ENCODE assay signal across 12 cellular contexts in the genomic region with DNA sequence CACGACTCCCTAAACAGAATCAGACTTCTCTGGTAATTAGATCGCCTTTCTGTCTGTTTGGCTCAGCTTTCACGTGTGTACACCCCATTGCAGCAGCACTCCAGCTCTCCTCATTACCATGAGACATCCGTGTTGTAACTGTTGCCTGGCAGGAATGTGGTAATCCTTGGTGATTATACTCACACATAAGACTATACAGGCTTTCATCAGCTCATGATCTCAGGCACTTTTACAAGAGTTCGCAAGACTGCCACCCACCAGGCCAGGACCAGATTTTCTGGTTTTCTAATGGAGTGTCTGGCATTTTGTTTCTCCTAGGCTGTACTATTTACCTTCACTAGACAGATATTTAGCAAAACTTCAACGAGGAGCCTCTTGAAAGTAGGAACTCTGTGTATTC. TPM values are rescaled to one million over a fixed set of nuclear protein-coding genes. Genes with fewer than 3 reads are reported as not detected.
DNase-seq lines count a peak whose midpoint lies in the region; ATAC-seq and TF ChIP-seq lines count a peak whose summit lies in the region.
"Had no signal": no experiment of that assay in that cellular context is flagged by ENCODE, and none has a peak within 500 bp of the region (broad histone marks: within the 10 kb centered on the region; RNA-seq: fewer than 3 reads in every experiment).

No MANE protein-coding gene starts in this region.

- no peak overlapping the region for H3K4me3 Mint-ChIP-seq in activated T-cell treated with anti-CD3 and anti-CD28 coated beads, Interleukin-2, amount 50 U/mL, for 72 hours
- H3K4me3 Mint-ChIP-seq: activated CD4-positive, alpha-beta T cell treated with anti-CD3 and anti-CD28 coated beads, Interleukin-2, amount 10 ng/mL, durations not matched to agents 24 days and 14 days had no signal

- H3K4me3 ChIP-seq in left ventricle myocardium inferior (no peak overlapping the region), lower leg skin (ENCODE audit: low read depth, poor library complexity, severe bottlenecking) (no peak overlapping the region)
- H3K4me3 ChIP-seq: adrenal gland, BLaER1 had no signal

- in situ Hi-C loops in G401 (cut with HindIII; ENCODE audit: low sequenced_read_pairs), result no loop called here

- no peaks in the 10 kb centered on the region for H3K27me3 Mint-ChIP-seq in activated T-cell treated with anti-CD3 and anti-CD28 coated beads, Interleukin-2, amount 50 U/mL, for 72 hours (ENCODE audit: low read depth)
- H3K27me3 Mint-ChIP-seq: activated CD4-positive, alpha-beta T cell treated with anti-CD3 and anti-CD28 coated beads, Interleukin-2, amount 10 ng/mL, durations not matched to agents 24 days and 14 days had no signal

- H3K27ac Mint-ChIP-seq in activated T-cell treated with anti-CD3 and anti-CD28 coated beads, Interleukin-2, amount 50 U/mL, for 72 hours, result no peak overlapping the region

- H3K4me1 ChIP-seq in left ventricle myocardium inferior, result peaks cover 57% of the 10 kb centered on the region
- H3K4me1 ChIP-seq: BLaER1 had no signal

- H3K9me3 ChIP-seq in left ventricle myocardium inferior (replicated peaks), result no peaks in the 10 kb centered on the region
- H3K9me3 ChIP-seq: adrenal gland, BLaER1 had no signal

- DNase-seq in left ventricle myocardium superior (no peak), left ventricle myocardium inferior (no peak), amniotic epithelial cell (ENCODE audit: low read depth) (peak; percentile 94), lower leg skin (ENCODE audit: low spot score in 2 of 2) (peak; percentile 75 to 87), SW480 (ENCODE audit: low spot score) (no peak), G401 (ENCODE audit: low spot score) (no peak)
- no peak for DNase-seq in activated T-cell treated with anti-CD3 and anti-CD28 coated beads, Interleukin-2, amount 50 U/mL, for 72 hours
- DNase-seq: activated CD4-positive, alpha-beta T cell treated with anti-CD3 and anti-CD28 coated beads, Interleukin-2, amount 10 ng/mL, durations not matched to agents 24 days and 14 days; adrenal gland; RPMI8226 had no signal

- no peaks in the 10 kb centered on the region for H3K9me3 Mint-ChIP-seq in activated T-cell treated with anti-CD3 and anti-CD28 coated beads, Interleukin-2, amount 50 U/mL, for 72 hours
- H3K9me3 Mint-ChIP-seq: activated CD4-positive, alpha-beta T cell treated with anti-CD3 and anti-CD28 coated beads, Interleukin-2, amount 10 ng/mL, durations not matched to agents 24 days and 14 days had no signal

- TF ChIP-seq CTCF in left ventricle myocardium inferior (IDR thresholded peaks at IDR 0.05; ENCODE audit: borderline replicate concordance), result no peak
- TF ChIP-seq CTCF in lower leg skin (IDR thresholded peaks at IDR 0.05), result no peak

- no peak for TF ChIP-seq POLR2A in lower leg skin (IDR thresholded peaks at IDR 0.05)

- H3K27me3 ChIP-seq in left ventricle myocardium inferior (ENCODE audit: low read depth), result no peaks in the 10 kb centered on the region
- H3K27me3 ChIP-seq: adrenal gland, BLaER1 had no signal

- 39 to 47% methylated on average over 6 of the region's 6 CpGs for WGBS in lower leg skin, 2 donors

- H3K27ac ChIP-seq in left ventricle myocardium inferior (replicated peaks), result no peak overlapping the region
- H3K27ac ChIP-seq: adrenal gland, BLaER1 had no signal

- no peaks in the 10 kb centered on the region for H3K36me3 ChIP-seq in left ventricle myocardium inferior
- H3K36me3 ChIP-seq: adrenal gland, BLaER1 had no signal

- H3K36me3 Mint-ChIP-seq in activated T-cell treated with anti-CD3 and anti-CD28 coated beads, Interleukin-2, amount 50 U/mL, for 72 hours (ENCODE audit: insufficient read depth in 2 of 2), result peaks cover 2 to 15% of the 10 kb centered on the region in 2 donors

- peak; percentile 26 for ATAC-seq in left ventricle myocardium superior
- ATAC-seq in activated T-cell treated with anti-CD3 and anti-CD28 coated beads, Interleukin-2, amount 50 U/mL, for 72 hours (replicated peaks in 1 of 2), result no peak
- ATAC-seq in GM21528 (IDR thresholded peaks at IDR 0.05; ENCODE audit: low FRiP score, unreplicated experiment), result no peak

- peaks cover 7% of the 10 kb centered on the region for H3K4me1 Mint-ChIP-seq in activated T-cell treated with anti-CD3 and anti-CD28 coated beads, Interleukin-2, amount 50 U/mL, for 72 hours (ENCODE audit: low read depth)

- intact Hi-C loops in left ventricle myocardium superior (cut with micrococcal nuclease), result no loop called here
- intact Hi-C loops in left ventricle myocardium inferior (cut with micrococcal nuclease), result no loop called here
- intact Hi-C loops in lower leg skin (cut with DNase I; ENCODE audit: low total_unique reads), result no loop called here

RNA-seq across cellular contexts. Expression of a gene that starts 50.2 kb away (rescaled TPM):
- total RNA-seq in left ventricle myocardium superior (26.8 TPM), left ventricle myocardium inferior (30.6 TPM), lower leg skin (10 to 100 TPM; 14.3 to 22.7 (median 15.2) TPM)
- total RNA-seq in G401 (2014; rRNA removed; shearing (Covaris generic)), result 1.6 and 1.9 TPM in 2 replicates
- total RNA-seq in activated T-cell treated with anti-CD3 and anti-CD28 coated beads, Interleukin-2, amount 50 U/mL, for 72 hours, result 10 to 100 TPM; 28.3 to 29.7 TPM

Comparison
In these comparisons a context has a peak if more than half of its experiments do, and no peak if none do; other contexts are left out.
1. DNase-seq: peak in amniotic epithelial cell (single experiment) and lower leg skin (2 of 2); none in left ventricle myocardium superior (single experiment), left ventricle myocardium inferior (single experiment), SW480 (single experiment), G401 (single experiment) and activated T-cell treated with anti-CD3 and anti-CD28 coated beads, Interleukin-2, amount 50 U/mL, for 72 hours (0 of 2).